Comparison of ENCODE assay signal across 8 cellular contexts in the genomic region with DNA sequence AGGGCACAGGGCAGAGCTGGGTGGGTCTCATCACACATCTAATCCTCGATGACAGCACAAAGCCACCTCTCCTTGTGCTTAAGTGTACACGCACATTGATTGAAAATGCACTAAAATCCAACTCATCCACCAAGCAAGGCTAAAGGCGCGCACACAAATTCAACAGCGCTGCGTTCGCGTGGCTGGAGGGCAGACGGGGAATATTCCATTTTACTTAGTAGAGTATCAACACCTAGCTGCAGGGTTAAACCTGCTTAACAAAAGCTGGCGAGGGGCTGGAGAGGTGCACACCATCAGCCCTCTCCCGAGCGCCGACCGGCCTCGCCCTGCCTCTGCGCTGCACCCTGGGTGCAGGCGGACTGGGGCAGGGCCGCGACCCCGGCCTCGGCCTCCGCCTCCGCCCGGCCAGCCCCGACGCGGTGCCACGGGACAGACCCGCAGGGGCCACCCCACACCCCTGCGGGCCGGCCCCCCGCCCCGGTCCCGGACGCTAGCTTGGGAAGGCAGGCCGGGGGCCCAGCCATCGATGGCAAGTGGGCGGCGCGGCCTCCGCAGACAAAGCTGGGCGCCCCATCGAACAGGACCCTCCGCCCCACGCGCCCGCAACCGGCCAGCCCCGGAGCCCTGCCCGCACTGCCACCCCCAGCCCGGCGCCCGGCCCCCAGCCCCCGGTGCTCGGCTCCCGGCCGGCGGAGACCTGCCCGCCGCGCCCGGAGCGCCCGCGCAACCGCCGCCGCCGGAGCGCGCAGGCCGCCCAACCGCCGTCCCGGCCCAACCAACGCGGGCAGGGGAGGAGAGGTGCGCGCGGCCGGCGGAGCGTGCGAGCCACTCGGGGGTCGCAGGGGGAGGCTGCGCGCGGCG. TPM values are rescaled to one million over a fixed set of nuclear protein-coding genes. Genes with fewer than 3 reads are reported as not detected.
DNase-seq lines count a peak whose midpoint lies in the region; ATAC-seq and FAIRE-seq lines count a peak whose summit lies in the region.

No MANE protein-coding gene starts in this region.

- H3K27me3 ChIP-seq in layer of hippocampus (ENCODE audit: control insufficient read depth, insufficient read depth, low read length): no peaks in the 10 kb centered on the region

- ATAC-seq in GM21381 (IDR thresholded peaks at IDR 0.05; ENCODE audit: unreplicated experiment): peak; percentile 26

- no peak for FAIRE-seq in GM19239 (lab: Jason Lieb, UNC)

- peak overlapping the region; percentile 100 for H3K27ac ChIP-seq in layer of hippocampus (ENCODE audit: low read depth, low read length)

- DNase-seq in DMS53 treated with DMSO at 0.1 percent for 48 hours (lab: John Stamatoyannopoulos, UW; ENCODE audit: unreplicated experiment) (peak; percentile 7), HPDE6-E6E7 (ENCODE audit: extremely low spot score) (peak; percentile 3), T-helper 2 cell (peak in 3 of 5 experiments; percentile 17 to 60 (median 22)), cerebellum (ENCODE audit: low spot score) (peak; percentile 79), GM19239 (ENCODE audit: insufficient read length, low spot score) (no peak)
- peak; percentile 41 to 57 for DNase-seq in stimulated activated CD4-positive, alpha-beta T cell treated with anti-CD3 and anti-CD28 coated beads, Interleukin-2, amount 100 ng/mL, for 24 hours

RNA-seq across cellular contexts. Expression of a gene that starts 0.9 kb away (rescaled TPM):
- total RNA-seq in cerebellum: 14.2 TPM
